ENCODE assay signal across 27 cellular contexts in the genomic region with DNA sequence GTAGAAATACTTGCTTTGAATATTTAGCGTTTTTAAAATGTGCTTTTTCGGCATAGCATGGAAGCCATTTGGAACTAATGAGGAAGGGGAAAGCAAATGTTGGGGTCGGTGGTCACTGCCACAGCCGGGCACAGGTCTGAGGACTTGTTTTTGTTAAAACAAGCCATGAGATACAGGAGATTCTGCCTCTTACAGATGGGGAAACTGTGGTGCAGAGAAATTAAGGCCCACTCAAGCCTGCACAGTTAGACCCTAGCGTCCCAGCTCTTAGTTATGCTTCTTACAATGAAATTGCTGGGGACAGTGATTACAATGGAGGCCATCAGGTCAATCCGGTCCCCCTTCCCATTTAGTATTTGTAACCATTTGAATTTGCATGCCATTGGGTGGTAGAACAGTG. TPM values are rescaled to one million over a fixed set of nuclear protein-coding genes. Genes with fewer than 3 reads are reported as not detected.
DNase-seq lines count a peak whose midpoint lies in the region; ATAC-seq and TF ChIP-seq lines count a peak whose summit lies in the region.
"Had no signal": no experiment of that assay in that cellular context is flagged by ENCODE, and none has a peak within 500 bp of the region (broad histone marks: within the 10 kb centered on the region; RNA-seq: fewer than 3 reads in every experiment).

No MANE protein-coding gene starts in this region.

- intact Hi-C loops in CD8-positive, alpha-beta T cell (cut with DNase I, micrococcal nuclease), result loop anchor here (2.0 to 10.0 kb wide), 4 partner anchors 441 to 1959 kb away; partner anchors contain the start of genes EIF2A (in 1 of the 2), RAP2B (in 1 of the 2) and SERP1 (in 1 of the 2)

- H3K56ac ChIP-seq in mesendoderm (ENCODE audit: low read length), result no peak overlapping the region

- no peak overlapping the region for H2BK120ac ChIP-seq in mesendoderm (ENCODE audit: low read depth, low read length)

- no peak overlapping the region for H3K4me2 ChIP-seq in mesendoderm (ENCODE audit: low read length)

- H3K4me3 Mint-ChIP-seq in T-helper 2 cell treated with Interferon-gamma antibody and Interleukin-4, amounts not matched to agents 5 μg/mL and 100 μg/mL, for 36 hours, result peak overlapping the region; percentile 78
- peak overlapping the region; percentile 63 for H3K4me3 Mint-ChIP-seq in CD8-positive, alpha-beta T cell
- H3K4me3 Mint-ChIP-seq in activated CD8-positive, alpha-beta T cell treated with anti-CD3 and anti-CD28 coated beads, Interleukin-2, amount 10 ng/mL, durations not matched to agents 7 days and 5 days, result peak overlapping the region; percentile 64
- peak overlapping the region; percentile 44 to 74 for H3K4me3 Mint-ChIP-seq in effector memory CD8-positive, alpha-beta T cell
- H3K4me3 Mint-ChIP-seq: HFFc6 had no signal

- H3K23ac ChIP-seq in mesendoderm (ENCODE audit: low read length), result no peak overlapping the region

- no peaks in the 10 kb centered on the region for H3K27me3 Mint-ChIP-seq in T-helper 2 cell treated with Interferon-gamma antibody and Interleukin-4, amounts not matched to agents 5 μg/mL and 100 μg/mL, for 36 hours (ENCODE audit: low read depth)
- H3K27me3 Mint-ChIP-seq in CD8-positive, alpha-beta T cell (ENCODE audit: low read depth), result no peaks in the 10 kb centered on the region
- H3K27me3 Mint-ChIP-seq in activated CD8-positive, alpha-beta T cell treated with anti-CD3 and anti-CD28 coated beads, Interleukin-2, amount 10 ng/mL, durations not matched to agents 7 days and 5 days (ENCODE audit: low read depth), result no peaks in the 10 kb centered on the region
- no peaks in the 10 kb centered on the region for H3K27me3 Mint-ChIP-seq in effector memory CD8-positive, alpha-beta T cell
- H3K27me3 Mint-ChIP-seq: progenitor cell of endocrine pancreas had no signal

- H3K27ac Mint-ChIP-seq in T-helper 2 cell treated with Interferon-gamma antibody and Interleukin-4, amounts not matched to agents 5 μg/mL and 100 μg/mL, for 36 hours, result peak overlapping the region; percentile 94
- peak overlapping the region; percentile 87 for H3K27ac Mint-ChIP-seq in CD8-positive, alpha-beta T cell
- H3K27ac Mint-ChIP-seq in activated CD8-positive, alpha-beta T cell treated with anti-CD3 and anti-CD28 coated beads, Interleukin-2, amount 10 ng/mL, durations not matched to agents 7 days and 5 days, result peak overlapping the region; percentile 94
- peak overlapping the region; percentile 77 to 95 for H3K27ac Mint-ChIP-seq in effector memory CD8-positive, alpha-beta T cell
- H3K27ac Mint-ChIP-seq: HFFc6, progenitor cell of endocrine pancreas had no signal

- H3K4me1 ChIP-seq in CD8-positive, alpha-beta T cell (ENCODE audit: insufficient read depth, low read length), result peaks cover 51% of the 10 kb centered on the region
- no peaks in the 10 kb centered on the region for H3K4me1 ChIP-seq in mesendoderm (ENCODE audit: control insufficient read depth, low read depth, low read length)
- H3K4me1 ChIP-seq: sigmoid colon had no signal

- no peak overlapping the region for H3K4ac ChIP-seq in mesendoderm (ENCODE audit: low read depth, low read length)

- H3K4me1 Mint-ChIP-seq in T-helper 2 cell treated with Interferon-gamma antibody and Interleukin-4, amounts not matched to agents 5 μg/mL and 100 μg/mL, for 36 hours (ENCODE audit: low read depth), result peaks cover 54% of the 10 kb centered on the region
- peaks cover 79% of the 10 kb centered on the region for H3K4me1 Mint-ChIP-seq in CD8-positive, alpha-beta T cell (ENCODE audit: low read depth)
- peaks cover 66% of the 10 kb centered on the region for H3K4me1 Mint-ChIP-seq in activated CD8-positive, alpha-beta T cell treated with anti-CD3 and anti-CD28 coated beads, Interleukin-2, amount 10 ng/mL, durations not matched to agents 7 days and 5 days (ENCODE audit: low read depth)
- peaks cover 30 to 49% of the 10 kb centered on the region in 2 donors for H3K4me1 Mint-ChIP-seq in effector memory CD8-positive, alpha-beta T cell (ENCODE audit: low read depth in 2 of 2)

- H4K8ac ChIP-seq in mesendoderm (ENCODE audit: low read depth, low read length), result no peak overlapping the region

- H3K27ac ChIP-seq in CD8-positive, alpha-beta T cell (ENCODE audit: low read depth, low read length), result no peak overlapping the region
- no peak overlapping the region for H3K27ac ChIP-seq in mesendoderm (ENCODE audit: low read depth, low read length)
- H3K27ac ChIP-seq: body of pancreas, GM23248, sigmoid colon had no signal

- CTCF ChIA-PET in CD8-positive, alpha-beta T cell (lab: Charles Lee), result interaction anchor here (1.3 to 4.5 kb wide), 3 partner anchors 22 to 77 kb away, joined by 3 to 21 read pairs (median 4); no protein-coding TSS in a partner anchor
- CTCF ChIA-PET in activated CD8-positive, alpha-beta T cell treated with anti-CD3 and anti-CD28 coated beads, Interleukin-2, amount 10 ng/mL, durations not matched to agents 7 days and 5 days (lab: Charles Lee), result interaction anchor here (0.6 to 7.6 kb wide), 6 partner anchors 21 to 978 kb away, joined by 3 to 108 read pairs (median 3); no protein-coding TSS in a partner anchor

- no peak overlapping the region for H2BK5ac ChIP-seq in mesendoderm (ENCODE audit: low read length)

- no peaks in the 10 kb centered on the region for H3K79me1 ChIP-seq in mesendoderm (ENCODE audit: low read length)

- H3K9me3 Mint-ChIP-seq in T-helper 2 cell treated with Interferon-gamma antibody and Interleukin-4, amounts not matched to agents 5 μg/mL and 100 μg/mL, for 36 hours, result no peaks in the 10 kb centered on the region
- H3K9me3 Mint-ChIP-seq in CD8-positive, alpha-beta T cell, result no peaks in the 10 kb centered on the region
- no peaks in the 10 kb centered on the region for H3K9me3 Mint-ChIP-seq in activated CD8-positive, alpha-beta T cell treated with anti-CD3 and anti-CD28 coated beads, Interleukin-2, amount 10 ng/mL, durations not matched to agents 7 days and 5 days (ENCODE audit: insufficient read depth)
- H3K9me3 Mint-ChIP-seq in effector memory CD8-positive, alpha-beta T cell, result no peaks in the 10 kb centered on the region
- H3K9me3 Mint-ChIP-seq: HFFc6 had no signal

- H3K18ac ChIP-seq in mesendoderm (ENCODE audit: low read length), result no peak overlapping the region

- no peaks in the 10 kb centered on the region for H3K36me3 ChIP-seq in CD8-positive, alpha-beta T cell (ENCODE audit: insufficient read depth, low read length)
- H3K36me3 ChIP-seq in mesendoderm (ENCODE audit: control insufficient read depth, insufficient read depth, low read length), result no peaks in the 10 kb centered on the region
- H3K36me3 ChIP-seq: MG63, sigmoid colon, upper lobe of left lung had no signal

- no peaks in the 10 kb centered on the region for H3K27me3 ChIP-seq in CD8-positive, alpha-beta T cell (ENCODE audit: insufficient read depth, low read length)
- H3K27me3 ChIP-seq in mesendoderm (ENCODE audit: insufficient read depth, low read length, poor library complexity), result no peaks in the 10 kb centered on the region
- H3K27me3 ChIP-seq: body of pancreas, MG63, sigmoid colon, upper lobe of left lung had no signal

- H3K4me3 ChIP-seq in CD8-positive, alpha-beta T cell (ENCODE audit: low read depth, low read length), result no peak overlapping the region
- no peak overlapping the region for H3K4me3 ChIP-seq in mesendoderm (ENCODE audit: low read length)
- H3K4me3 ChIP-seq: body of pancreas, GM23248, lung, MG63, sigmoid colon, upper lobe of left lung had no signal

- no peaks in the 10 kb centered on the region for H3K9me3 ChIP-seq in CD8-positive, alpha-beta T cell (ENCODE audit: low read length)
- H3K9me3 ChIP-seq: body of pancreas, MG63, sigmoid colon, upper lobe of left lung had no signal

- H3K9ac ChIP-seq in mesendoderm (ENCODE audit: low read length), result no peak overlapping the region
- H3K9ac ChIP-seq: GM23248 had no signal

- no peak overlapping the region for H2BK15ac ChIP-seq in mesendoderm (replicated peaks; ENCODE audit: low read depth)

- TF ChIP-seq CTCF in CD8-positive, alpha-beta T cell (IDR thresholded peaks at IDR 0.05), result no peak

- WGBS in mesendoderm (ENCODE audit: extremely low coverage, insufficient coverage, low lambda C conversion rate), result no CpG with 5 or more reads among the region's 6 CpGs

- POLR2A ChIA-PET in CD8-positive, alpha-beta T cell (lab: Charles Lee), result no interaction called here
- POLR2A ChIA-PET in activated CD8-positive, alpha-beta T cell treated with anti-CD3 and anti-CD28 coated beads, Interleukin-2, amount 10 ng/mL, durations not matched to agents 7 days and 5 days (lab: Charles Lee), result interaction anchor here (0.6 to 1.3 kb wide), 3 partner anchors 34 to 465 kb away, joined by 3 read pairs; no protein-coding TSS in a partner anchor

- no peak overlapping the region for H4K5ac ChIP-seq in mesendoderm (ENCODE audit: low read length)

- ATAC-seq in CD8-positive, alpha-beta T cell, result no peak
- ATAC-seq in activated CD8-positive, alpha-beta T cell treated with anti-CD3 and anti-CD28 coated beads, Interleukin-2, amount 10 ng/mL, durations not matched to agents 7 days and 5 days, result no peak
- ATAC-seq in effector memory CD8-positive, alpha-beta T cell (replicated peaks), result no peak
- ATAC-seq in GM19467 (IDR thresholded peaks at IDR 0.05; ENCODE audit: unreplicated experiment), result no peak
- ATAC-seq: body of pancreas, PC-3, Right ventricle myocardium inferior had no signal

- no peak overlapping the region for H2AK5ac ChIP-seq in mesendoderm (ENCODE audit: low read length)

- H3K79me2 ChIP-seq in mesendoderm (ENCODE audit: control insufficient read depth, insufficient read depth, low read length), result no peaks in the 10 kb centered on the region

- DNase-seq in T-helper 2 cell treated with Interferon-gamma antibody and Interleukin-4, amounts not matched to agents 5 μg/mL and 100 μg/mL, for 36 hours (ENCODE audit: low spot score), result no peak
- DNase-seq in T-helper 2 cell (no peak), mesendoderm (no peak)
- no peak for DNase-seq in CD8-positive, alpha-beta T cell
- no peak for DNase-seq in activated CD8-positive, alpha-beta T cell treated with anti-CD3 and anti-CD28 coated beads, Interleukin-2, amount 10 ng/mL, durations not matched to agents 7 days and 5 days
- no peak for DNase-seq in effector memory CD8-positive, alpha-beta T cell
- DNase-seq in stimulated activated CD4-positive, alpha-beta T cell treated with anti-CD3 and anti-CD28 coated beads, Interleukin-15, amount 100 ng/mL, for 24 hours, result no peak
- DNase-seq: 8988T; activated CD4-positive, CD25-positive, alpha-beta regulatory T cell treated with anti-CD3 and anti-CD28 coated beads, Interleukin-2, amount 50 U/mL, for 72 hours; activated CD8-positive, alpha-beta memory T cell treated with anti-CD3 and anti-CD28 coated beads, Interleukin-2, amount 50 U/mL, for 48 hours; body of pancreas; effector CD4-positive, alpha-beta T cell; erythroblast; GM23248; head of caudate nucleus; HFFc6; MG63; NCI-H1417 treated with DMSO at 0.1 percent for 48 hours; NCI-H510A; PC-3; sigmoid colon; upper lobe of left lung had no signal

- H3K36me3 Mint-ChIP-seq in T-helper 2 cell treated with Interferon-gamma antibody and Interleukin-4, amounts not matched to agents 5 μg/mL and 100 μg/mL, for 36 hours (ENCODE audit: low read depth), result peaks cover 29% of the 10 kb centered on the region
- peaks cover 3% of the 10 kb centered on the region for H3K36me3 Mint-ChIP-seq in CD8-positive, alpha-beta T cell
- H3K36me3 Mint-ChIP-seq in activated CD8-positive, alpha-beta T cell treated with anti-CD3 and anti-CD28 coated beads, Interleukin-2, amount 10 ng/mL, durations not matched to agents 7 days and 5 days (ENCODE audit: low read depth), result peaks cover 26% of the 10 kb centered on the region
- peaks cover 23% of the 10 kb centered on the region for H3K36me3 Mint-ChIP-seq in effector memory CD8-positive, alpha-beta T cell (ENCODE audit: insufficient read depth)

RNA-seq across cellular contexts. Expression of gene GPR171, which starts 2.5 kb away (rescaled TPM):
- 10 to 100 TPM; 11.5 to 13.4 TPM for total RNA-seq in CD8-positive, alpha-beta T cell
- total RNA-seq in activated CD8-positive, alpha-beta T cell treated with anti-CD3 and anti-CD28 coated beads, Interleukin-2, amount 10 ng/mL, durations not matched to agents 7 days and 5 days, result 100 to 1,000 TPM; 115 to 124 TPM
- polyA plus RNA-seq in mesendoderm (2013, experiment 1 of 2), result not detected
- not detected for polyA plus RNA-seq in mesendoderm (2013, experiment 2 of 2)
- total RNA-seq: fibroblast of villous mesenchyme, GM23248, HFFc6, PC-3, progenitor cell of endocrine pancreas had no signal
- polyA plus RNA-seq: GM23248 had no signal

Comparison
In these comparisons a context has a peak if more than half of its experiments do, and no peak if none do; other contexts are left out.
1. RNA of gene GPR171, which starts 2.5 kb away (total RNA-seq): 115 to 124 TPM in activated CD8-positive, alpha-beta T cell treated with anti-CD3 and anti-CD28 coated beads, Interleukin-2, amount 10 ng/mL, durations not matched to agents 7 days and 5 days; 11.5 to 13.4 TPM in CD8-positive, alpha-beta T cell; every median in the first group is over 4 times any median in the second.
2. Peak in every context shown above with its lines, with median percentiles within 50 percentile points of each other: H3K27ac Mint-ChIP-seq and H3K4me3 Mint-ChIP-seq.